In genomic region chr10:79442171-79443040, GRCh38 we compare ENCODE assay signal across 13 cellular contexts. TPM values are rescaled to one million over a fixed set of nuclear protein-coding genes. Genes with fewer than 3 reads are reported as not detected.
DNase-seq lines count a peak whose midpoint lies in the region; ATAC-seq and TF ChIP-seq lines count a peak whose summit lies in the region.
"Had no signal": no experiment of that assay in that cellular context is flagged by ENCODE, and none has a peak within 500 bp of the region (broad histone marks: within the 10 kb centered on the region; RNA-seq: fewer than 3 reads in every experiment).

No MANE protein-coding gene starts in this region.

- H3K27ac Mint-ChIP-seq in glutamatergic neuron (ENCODE audit: unreplicated experiment), result no peak overlapping the region
- H3K27ac Mint-ChIP-seq: B cell had no signal

- H3K18ac ChIP-seq in trophoblast cell (ENCODE audit: low read length), result no peak overlapping the region

- CTCF ChIA-PET in AG04450 (lab: Charles Lee), result no interaction called here

- H3K4me1 Mint-ChIP-seq in glutamatergic neuron (ENCODE audit: low read depth, unreplicated experiment), result peaks cover 38% of the 10 kb centered on the region

- H3K23ac ChIP-seq in trophoblast cell (ENCODE audit: low read length), result no peak overlapping the region

- H3K4me3 Mint-ChIP-seq in glutamatergic neuron (ENCODE audit: unreplicated experiment), result no peak overlapping the region

- no peak overlapping the region for H3K4me2 ChIP-seq in trophoblast cell (ENCODE audit: low read length)

- H2BK120ac ChIP-seq in trophoblast cell (ENCODE audit: insufficient read depth, low read length, poor library complexity), result no peak overlapping the region

- no peaks in the 10 kb centered on the region for H3K79me2 ChIP-seq in trophoblast cell (ENCODE audit: control insufficient read depth, insufficient read depth, low read length, poor library complexity)

- H4K91ac ChIP-seq in trophoblast cell (ENCODE audit: low read depth, low read length), result no peak overlapping the region

- peaks cover 11% of the 10 kb centered on the region for H3K9me3 Mint-ChIP-seq in glutamatergic neuron (ENCODE audit: unreplicated experiment)
- H3K9me3 Mint-ChIP-seq: dendritic cell treated with granulocyte-macrophage colony-stimulating factor and Interleukin-4, amounts not matched to agents 40 ng/mL and 50 ng/mL, for 4 days; natural killer cell treated with Interleukin-12 subunit alpha and Interleukin-12 subunit beta and Interleukin-15 and Interleukin-18, amount 100 ng/mL, for 72 hours had no signal

- peaks cover 21% of the 10 kb centered on the region for H3K27me3 Mint-ChIP-seq in glutamatergic neuron (ENCODE audit: unreplicated experiment)

- ATAC-seq in GM19455 (IDR thresholded peaks at IDR 0.05; ENCODE audit: unreplicated experiment), result no peak
- ATAC-seq in GM21723 (IDR thresholded peaks at IDR 0.05; ENCODE audit: unreplicated experiment), result no peak
- ATAC-seq: natural killer cell treated with Interleukin-12 subunit alpha and Interleukin-12 subunit beta and Interleukin-15 and Interleukin-18, amount 100 ng/mL, for 72 hours had no signal

- no peak for DNase-seq in AG04450 (ENCODE audit: low read depth, low spot score)
- peak; percentile 55 to 96 (median 88) for DNase-seq in amygdala (lab: John Stamatoyannopoulos, UW)
- peak in 49 of 51 donors; percentile 9 to 96 (median 85) for DNase-seq in hypothalamus (lab: John Stamatoyannopoulos, UW)
- peak; percentile 98 for DNase-seq in putamen (ENCODE audit: low spot score)
- DNase-seq in glutamatergic neuron, result no peak
- no peak for DNase-seq in trophoblast cell
- DNase-seq: GDM1, GOT3 had no signal

- H3K9me3 ChIP-seq in AG04450 (ENCODE audit: control insufficient read depth, insufficient read depth, low read length) (no peaks in the 10 kb centered on the region), trophoblast cell (ENCODE audit: insufficient read depth, low read depth, low read length) (peaks cover 5% of the 10 kb centered on the region)

- TF ChIP-seq CTCF in AG04450 (IDR thresholded peaks at IDR 0.05; ENCODE audit: low read depth, low read length) (no peak), glutamatergic neuron (IDR thresholded peaks at IDR 0.05; ENCODE audit: partially characterized antibody, unreplicated experiment) (no peak)

- H3K4ac ChIP-seq in trophoblast cell (ENCODE audit: low read depth, low read length), result no peak overlapping the region

- H3K36me3 Mint-ChIP-seq in glutamatergic neuron (ENCODE audit: unreplicated experiment), result no peaks in the 10 kb centered on the region
- H3K36me3 Mint-ChIP-seq: natural killer cell treated with Interleukin-12 subunit alpha and Interleukin-12 subunit beta and Interleukin-15 and Interleukin-18, amount 100 ng/mL, for 72 hours had no signal

- H2AFZ ChIP-seq in trophoblast cell (ENCODE audit: insufficient read depth, low read length, poor library complexity), result no peak overlapping the region

- H3K27ac ChIP-seq in AG04450 (ENCODE audit: low read depth, low read length), result no peak overlapping the region
- no peak overlapping the region for H3K27ac ChIP-seq in trophoblast cell (ENCODE audit: low read depth, low read length)

- H3K27me3 ChIP-seq in AG04450 (ENCODE audit: control insufficient read depth, insufficient read depth, low read length), result no peaks in the 10 kb centered on the region
- H3K27me3 ChIP-seq in trophoblast cell (ENCODE audit: insufficient read depth, low read length), result peaks cover 14% of the 10 kb centered on the region

- peak overlapping the region; percentile 90 for H3K4me3 ChIP-seq in AG04450 (ENCODE audit: low read depth, low read length)
- H3K4me3 ChIP-seq in trophoblast cell (ENCODE audit: low read depth, low read length), result no peak overlapping the region

- no peak overlapping the region for H4K12ac ChIP-seq in trophoblast cell (ENCODE audit: low read depth, low read length)

- H2BK12ac ChIP-seq in trophoblast cell (ENCODE audit: low read length), result no peak overlapping the region

- H3K4me1 ChIP-seq in trophoblast cell (ENCODE audit: control insufficient read depth in 1 of 2, insufficient read depth in 2 of 2, low read length in 2 of 2), result peaks cover 5 to 18% of the 10 kb centered on the region in 2 experiments

- no peak overlapping the region for H2AK5ac ChIP-seq in trophoblast cell (ENCODE audit: low read length)

- POLR2A ChIA-PET in AG04450 (lab: Yijun Ruan, JAX), result interaction anchor here (0.6 kb wide), 1 partner anchor 83 kb away, joined by 4 read pairs; no protein-coding TSS in a partner anchor

- no peak overlapping the region for H3K9ac ChIP-seq in trophoblast cell (ENCODE audit: low read length)

- H3K14ac ChIP-seq in trophoblast cell (ENCODE audit: low read length), result no peak overlapping the region

- WGBS in trophoblast cell (ENCODE audit: extremely low coverage, insufficient coverage, insufficient read length), result no CpG with 5 or more reads among the region's 14 CpGs

- H3K36me3 ChIP-seq in trophoblast cell (ENCODE audit: control insufficient read depth in 1 of 2, insufficient read depth in 2 of 2, low read length in 2 of 2), result no peaks in the 10 kb centered on the region

- H2BK5ac ChIP-seq in trophoblast cell (ENCODE audit: low read depth, low read length, poor library complexity), result no peak overlapping the region

- H3K79me1 ChIP-seq in trophoblast cell (ENCODE audit: low read length), result no peaks in the 10 kb centered on the region

- H4K8ac ChIP-seq in trophoblast cell (ENCODE audit: low read depth, low read length), result no peak overlapping the region

RNA-seq across cellular contexts. Expression of gene ZCCHC24, which starts 3.0 kb away (rescaled TPM):
- 37.4 and 46.0 TPM in 2 replicates for polyA plus RNA-seq in AG04450 (2011; rRNA removed)
- 53.8 and 66.8 TPM in 2 replicates for polyA minus RNA-seq in AG04450 (2011; rRNA and poly(A)+ RNA removed)
- total RNA-seq in glutamatergic neuron (ENCODE audit: unreplicated experiment), result 3.0 TPM
- 2.8 and 3.0 TPM in 2 replicates for polyA plus RNA-seq in trophoblast cell (2013)

Comparison
In these comparisons a context has a peak if more than half of its experiments do, and no peak if none do; other contexts are left out.
1. DNase-seq: peak in amygdala (56 of 56), hypothalamus (49 of 51) and putamen (single experiment); none in AG04450 (single experiment), glutamatergic neuron (single experiment) and trophoblast cell (0 of 2).